Comparison of ENCODE assay signal across 25 cellular contexts in the genomic region with DNA sequence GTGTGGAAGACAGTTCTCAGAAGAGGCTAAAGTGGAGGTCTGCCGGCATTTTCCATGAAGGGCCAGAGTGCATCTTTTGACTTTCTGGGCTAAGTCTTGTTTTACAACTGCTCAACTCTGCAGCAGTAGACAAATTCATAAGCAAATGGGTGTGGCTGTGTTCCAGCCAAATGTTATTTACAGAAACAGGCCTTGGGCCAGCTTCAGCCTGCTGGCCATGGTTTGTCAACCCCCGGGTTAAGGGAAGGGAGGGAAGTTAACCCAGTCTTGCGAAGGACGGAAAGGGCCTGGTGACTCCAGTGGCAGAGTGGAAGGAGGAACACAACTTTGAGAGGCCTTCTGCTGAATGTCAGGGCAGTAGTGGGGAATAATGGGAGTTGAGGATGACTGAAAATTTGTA. TPM values are rescaled to one million over a fixed set of nuclear protein-coding genes. Genes with fewer than 3 reads are reported as not detected.
A peak's percentile ranks its signal among the peaks of the same experiment; 100 is the strongest.
DNase-seq lines count a peak whose midpoint lies in the region; ATAC-seq and TF ChIP-seq lines count a peak whose summit lies in the region.
"Had no signal": no experiment of that assay in that cellular context is flagged by ENCODE, and none has a peak within 500 bp of the region (broad histone marks: within the 10 kb centered on the region; RNA-seq: fewer than 3 reads in every experiment).

No MANE protein-coding gene starts in this region.

- H3K9me3 ChIP-seq in thyroid gland, result no peaks in the 10 kb centered on the region
- H3K9me3 ChIP-seq: mucosa of descending colon, Peyer's patch, SJSA1, suprapubic skin, vagina had no signal

- no peak for TF ChIP-seq POLR2A in thyroid gland (IDR thresholded peaks at IDR 0.05)

- 65 to 69% methylated on average over 4 of the region's 4 CpGs for WGBS in thyroid gland, 2 donors

- H3K36me3 ChIP-seq in thyroid gland, result no peaks in the 10 kb centered on the region
- H3K36me3 ChIP-seq: Peyer's patch, SJSA1, suprapubic skin, vagina had no signal

- H3K27ac ChIP-seq in thyroid gland, result no peak overlapping the region
- H3K27ac ChIP-seq: Peyer's patch, SJSA1, suprapubic skin, vagina had no signal

- in situ Hi-C loops in GM13976 (cut with MboI; ENCODE audit: low sequenced_read_pairs, unreplicated experiment), result no loop called here

- DNase-seq in AG10803 (ENCODE audit: low read depth), result peak; percentile 33
- DNase-seq in left cardiac atrium, result peak; percentile 29
- peak; percentile 15 for DNase-seq in putamen (ENCODE audit: low spot score)
- no peak for DNase-seq in MV-4-11 (lab: John Stamatoyannopoulos, UW)
- no peak for DNase-seq in thyroid gland
- no peak for DNase-seq in GM13976 (ENCODE audit: low spot score)
- no peak for DNase-seq in NCI-H2171 (lab: John Stamatoyannopoulos, UW)
- DNase-seq: activated CD4-positive, CD25-positive, alpha-beta regulatory T cell treated with anti-CD3 and anti-CD28 coated beads, Interleukin-2, amount 50 U/mL, for 72 hours; activated CD8-positive, alpha-beta T cell treated with anti-CD3 and anti-CD28 coated beads, Interleukin-2, amount 10 ng/mL, durations not matched to agents 7 days and 5 days; activated effector memory CD4-positive, alpha-beta T cell treated with anti-CD3 and anti-CD28 coated beads, Interleukin-2, amount 50 U/mL, for 16 hours; effector CD8-positive, alpha-beta T cell; MM.1S; NCI-H1436; NCI-H2107; NCI-H510A; Peyer's patch; T-cell had no signal

- no peaks in the 10 kb centered on the region for H3K36me3 Mint-ChIP-seq in brain
- H3K36me3 Mint-ChIP-seq: stimulated activated effector memory CD8-positive, alpha-beta T cell treated with anti-CD3 and anti-CD28 coated beads, Interleukin-12 subunit alpha, Interleukin-12 subunit beta, amount 100 ng/mL, for 72 hours; T-cell had no signal

- peak overlapping the region; percentile 21 to 82 (median 68) for H3K27ac Mint-ChIP-seq in brain
- H3K27ac Mint-ChIP-seq: activated CD8-positive, alpha-beta T cell treated with anti-CD3 and anti-CD28 coated beads, Interleukin-2, amount 10 ng/mL, durations not matched to agents 7 days and 5 days; stimulated activated effector memory CD8-positive, alpha-beta T cell treated with anti-CD3 and anti-CD28 coated beads, Interleukin-12 subunit alpha, Interleukin-12 subunit beta, amount 100 ng/mL, for 72 hours; T-cell had no signal

- intact Hi-C loops in left cardiac atrium (cut with DNase I) (no loop called here), thyroid gland (cut with DNase I) (no loop called here)

- peak; percentile 69 to 76 for ATAC-seq in left cardiac atrium
- ATAC-seq: activated CD8-positive, alpha-beta T cell treated with anti-CD3 and anti-CD28 coated beads, Interleukin-2, amount 10 ng/mL, durations not matched to agents 7 days and 5 days; mucosa of descending colon; stimulated activated effector memory CD8-positive, alpha-beta T cell treated with anti-CD3 and anti-CD28 coated beads, Interleukin-12 subunit alpha, Interleukin-12 subunit beta, amount 100 ng/mL, for 72 hours; T-cell had no signal

- no peak overlapping the region for H3K4me3 Mint-ChIP-seq in brain
- H3K4me3 Mint-ChIP-seq: activated CD8-positive, alpha-beta T cell treated with anti-CD3 and anti-CD28 coated beads, Interleukin-2, amount 10 ng/mL, durations not matched to agents 7 days and 5 days; stimulated activated effector memory CD8-positive, alpha-beta T cell treated with anti-CD3 and anti-CD28 coated beads, Interleukin-12 subunit alpha, Interleukin-12 subunit beta, amount 100 ng/mL, for 72 hours; T-cell had no signal

- H3K9me3 Mint-ChIP-seq in brain, result peaks cover 0 to 5% (median 0%) of the 10 kb centered on the region in 5 experiments

- no peaks in the 10 kb centered on the region for H3K27me3 ChIP-seq in thyroid gland
- H3K27me3 ChIP-seq: Peyer's patch, SJSA1, suprapubic skin, vagina had no signal

- no peak overlapping the region for H3K4me3 ChIP-seq in AG10803 (ENCODE audit: low read length)
- H3K4me3 ChIP-seq in thyroid gland (replicated peaks in 1 of 3), result no peak overlapping the region
- H3K4me3 ChIP-seq: lung, mucosa of descending colon, Peyer's patch, SJSA1, smooth muscle cell, suprapubic skin, vagina had no signal

- peaks cover 0 to 4% of the 10 kb centered on the region in 2 donors for H3K4me1 ChIP-seq in thyroid gland
- H3K4me1 ChIP-seq: Peyer's patch, SJSA1 had no signal

- H3K4me1 Mint-ChIP-seq in brain, result peaks cover 68% of the 10 kb centered on the region
- H3K4me1 Mint-ChIP-seq: stimulated activated effector memory CD8-positive, alpha-beta T cell treated with anti-CD3 and anti-CD28 coated beads, Interleukin-12 subunit alpha, Interleukin-12 subunit beta, amount 100 ng/mL, for 72 hours; T-cell had no signal

- no peaks in the 10 kb centered on the region for H3K27me3 Mint-ChIP-seq in brain

- TF ChIP-seq CTCF in AG10803 (conservative IDR thresholded peaks at IDR 0.05; ENCODE audit: low read length), result no peak
- TF ChIP-seq CTCF in brain (conservative IDR thresholded peaks at IDR 0.05), result no peak
- no peak for TF ChIP-seq CTCF in thyroid gland (IDR thresholded peaks at IDR 0.05)
- no peak for TF ChIP-seq CTCF in GM13976 (IDR thresholded peaks at IDR 0.05; ENCODE audit: borderline replicate concordance, control extremely low read depth, extremely low read depth, insufficient read depth, missing control alignments)

RNA-seq across cellular contexts. Expression of gene NCKAP5, which starts 34.3 kb away (rescaled TPM):
- 1.1 TPM for polyA plus RNA-seq in brain (ENCODE audit: insufficient read depth, low read depth, low replicate concordance)
- total RNA-seq in left cardiac atrium (1 to 10 TPM; 5.8 to 6.2 TPM), thyroid gland (1 to 10 TPM in 1 of 4 donors, under 1 TPM in 3; 0.45 to 1.2 (median 0.76) TPM)
- total RNA-seq: activated CD8-positive, alpha-beta T cell treated with anti-CD3 and anti-CD28 coated beads, Interleukin-2, amount 10 ng/mL, durations not matched to agents 7 days and 5 days had no signal

Comparison
In these comparisons a context has a peak if more than half of its experiments do, and no peak if none do; other contexts are left out.
1. DNase-seq: peak in AG10803 (single experiment), left cardiac atrium (single experiment) and putamen (single experiment); none in MV-4-11 (single experiment), thyroid gland (0 of 2), GM13976 (single experiment) and NCI-H2171 (single experiment).